ENCODE assay signal across 1 cellular context in the genomic region with DNA sequence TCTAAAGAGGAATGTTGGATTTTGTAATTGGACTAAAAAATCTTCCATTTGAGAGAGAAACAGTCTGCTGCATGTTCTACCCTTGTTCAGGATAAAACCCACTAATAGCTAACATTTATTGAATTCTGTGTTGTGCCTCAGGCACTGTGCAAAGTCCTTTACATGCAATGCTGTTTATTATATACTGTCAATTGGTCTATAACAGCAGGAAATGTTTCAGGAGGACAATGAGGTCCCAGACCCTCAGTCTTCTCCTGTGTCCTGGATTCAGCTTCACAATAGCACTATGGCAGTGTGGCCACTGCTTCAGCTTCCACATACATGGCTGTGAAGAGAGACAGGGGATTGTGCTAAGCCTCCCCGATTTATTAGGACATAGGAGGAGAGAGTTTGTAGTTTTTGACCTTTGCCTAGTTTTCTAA.
TF ChIP-seq lines count a peak whose summit lies in the region.

No MANE protein-coding gene starts in this region.

TF ChIP-seq in GM23338, 12 proteins besides CTCF, POLR2A, EP300 and RAD21 (continued from another document):
- TF ChIP-seq, protein P1, sequence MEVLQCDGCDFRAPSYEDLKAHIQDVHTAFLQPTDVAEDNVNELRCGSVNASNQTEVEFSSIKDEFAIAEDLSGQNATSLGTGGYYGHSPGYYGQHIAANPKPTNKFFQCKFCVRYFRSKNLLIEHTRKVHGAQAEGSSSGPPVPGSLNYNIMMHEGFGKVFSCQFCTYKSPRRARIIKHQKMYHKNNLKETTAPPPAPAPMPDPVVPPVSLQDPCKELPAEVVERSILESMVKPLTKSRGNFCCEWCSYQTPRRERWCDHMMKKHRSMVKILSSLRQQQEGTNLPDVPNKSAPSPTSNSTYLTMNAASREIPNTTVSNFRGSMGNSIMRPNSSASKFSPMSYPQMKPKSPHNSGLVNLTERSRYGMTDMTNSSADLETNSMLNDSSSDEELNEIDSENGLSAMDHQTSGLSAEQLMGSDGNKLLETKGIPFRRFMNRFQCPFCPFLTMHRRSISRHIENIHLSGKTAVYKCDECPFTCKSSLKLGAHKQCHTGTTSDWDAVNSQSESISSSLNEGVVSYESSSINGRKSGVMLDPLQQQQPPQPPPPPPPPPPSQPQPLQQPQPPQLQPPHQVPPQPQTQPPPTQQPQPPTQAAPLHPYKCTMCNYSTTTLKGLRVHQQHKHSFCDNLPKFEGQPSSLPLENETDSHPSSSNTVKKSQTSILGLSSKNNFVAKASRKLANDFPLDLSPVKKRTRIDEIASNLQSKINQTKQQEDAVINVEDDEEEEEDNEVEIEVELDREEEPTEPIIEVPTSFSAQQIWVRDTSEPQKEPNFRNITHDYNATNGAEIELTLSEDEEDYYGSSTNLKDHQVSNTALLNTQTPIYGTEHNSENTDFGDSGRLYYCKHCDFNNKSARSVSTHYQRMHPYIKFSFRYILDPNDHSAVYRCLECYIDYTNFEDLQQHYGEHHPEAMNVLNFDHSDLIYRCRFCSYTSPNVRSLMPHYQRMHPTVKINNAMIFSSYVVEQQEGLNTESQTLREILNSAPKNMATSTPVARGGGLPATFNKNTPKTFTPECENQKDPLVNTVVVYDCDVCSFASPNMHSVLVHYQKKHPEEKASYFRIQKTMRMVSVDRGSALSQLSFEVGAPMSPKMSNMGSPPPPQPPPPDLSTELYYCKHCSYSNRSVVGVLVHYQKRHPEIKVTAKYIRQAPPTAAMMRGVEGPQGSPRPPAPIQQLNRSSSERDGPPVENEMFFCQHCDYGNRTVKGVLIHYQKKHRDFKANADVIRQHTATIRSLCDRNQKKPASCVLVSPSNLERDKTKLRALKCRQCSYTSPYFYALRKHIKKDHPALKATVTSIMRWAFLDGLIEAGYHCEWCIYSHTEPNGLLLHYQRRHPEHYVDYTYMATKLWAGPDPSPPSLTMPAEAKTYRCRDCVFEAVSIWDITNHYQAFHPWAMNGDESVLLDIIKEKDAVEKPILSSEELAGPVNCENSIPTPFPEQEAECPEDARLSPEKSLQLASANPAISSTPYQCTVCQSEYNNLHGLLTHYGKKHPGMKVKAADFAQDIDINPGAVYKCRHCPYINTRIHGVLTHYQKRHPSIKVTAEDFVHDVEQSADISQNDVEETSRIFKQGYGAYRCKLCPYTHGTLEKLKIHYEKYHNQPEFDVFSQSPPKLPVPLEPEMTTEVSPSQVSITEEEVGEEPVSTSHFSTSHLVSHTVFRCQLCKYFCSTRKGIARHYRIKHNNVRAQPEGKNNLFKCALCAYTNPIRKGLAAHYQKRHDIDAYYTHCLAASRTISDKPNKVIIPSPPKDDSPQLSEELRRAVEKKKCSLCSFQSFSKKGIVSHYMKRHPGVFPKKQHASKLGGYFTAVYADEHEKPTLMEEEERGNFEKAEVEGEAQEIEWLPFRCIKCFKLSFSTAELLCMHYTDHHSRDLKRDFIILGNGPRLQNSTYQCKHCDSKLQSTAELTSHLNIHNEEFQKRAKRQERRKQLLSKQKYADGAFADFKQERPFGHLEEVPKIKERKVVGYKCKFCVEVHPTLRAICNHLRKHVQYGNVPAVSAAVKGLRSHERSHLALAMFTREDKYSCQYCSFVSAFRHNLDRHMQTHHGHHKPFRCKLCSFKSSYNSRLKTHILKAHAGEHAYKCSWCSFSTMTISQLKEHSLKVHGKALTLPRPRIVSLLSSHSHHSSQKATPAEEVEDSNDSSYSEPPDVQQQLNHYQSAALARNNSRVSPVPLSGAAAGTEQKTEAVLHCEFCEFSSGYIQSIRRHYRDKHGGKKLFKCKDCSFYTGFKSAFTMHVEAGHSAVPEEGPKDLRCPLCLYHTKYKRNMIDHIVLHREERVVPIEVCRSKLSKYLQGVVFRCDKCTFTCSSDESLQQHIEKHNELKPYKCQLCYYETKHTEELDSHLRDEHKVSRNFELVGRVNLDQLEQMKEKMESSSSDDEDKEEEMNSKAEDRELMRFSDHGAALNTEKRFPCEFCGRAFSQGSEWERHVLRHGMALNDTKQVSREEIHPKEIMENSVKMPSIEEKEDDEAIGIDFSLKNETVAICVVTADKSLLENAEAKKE (CRISPR knock-in tag; IDR thresholded peaks at IDR 0.05), result no peak
- TF ChIP-seq CREB1 (CRISPR knock-in tag; IDR thresholded peaks at IDR 0.05; ENCODE audit: low read depth) (no peak), ZNF331 (CRISPR knock-in tag; IDR thresholded peaks at IDR 0.05; ENCODE audit: low read depth) (no peak), STAT1 (IDR thresholded peaks at IDR 0.05; ENCODE audit: unreplicated experiment) (no peak)
